Comparison of ENCODE assay signal across 23 cellular contexts in the genomic region with DNA sequence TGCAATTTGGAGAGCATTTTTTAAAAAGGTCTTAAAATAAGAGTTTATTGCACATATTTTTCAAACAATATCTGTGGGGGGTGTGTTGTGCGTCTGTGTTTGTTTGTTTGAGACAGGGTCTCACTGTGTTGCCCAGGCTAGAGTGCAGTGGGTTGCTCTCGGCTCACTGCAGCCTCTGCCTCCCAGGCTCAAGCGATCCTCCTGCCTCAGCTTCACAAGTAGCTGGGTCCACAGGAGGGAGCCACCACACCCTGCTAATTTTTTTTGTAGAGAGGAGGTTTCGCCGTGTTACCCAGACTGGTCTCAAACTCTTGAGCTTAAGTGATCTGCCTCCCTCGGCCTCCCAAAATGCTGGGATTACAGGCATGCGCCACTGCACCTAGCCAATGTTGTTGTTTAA. TPM values are rescaled to one million over a fixed set of nuclear protein-coding genes. Genes with fewer than 3 reads are reported as not detected.
DNase-seq lines count a peak whose midpoint lies in the region; ATAC-seq and TF ChIP-seq lines count a peak whose summit lies in the region.
"Had no signal": no experiment of that assay in that cellular context is flagged by ENCODE, and none has a peak within 500 bp of the region (broad histone marks: within the 10 kb centered on the region; RNA-seq: fewer than 3 reads in every experiment).

No MANE protein-coding gene starts in this region.

- no peak for TF ChIP-seq POLR2A in heart left ventricle (IDR thresholded peaks at IDR 0.05)

- H3K36me3 ChIP-seq in heart left ventricle = no peaks in the 10 kb centered on the region
- H3K36me3 ChIP-seq in osteoblast (ENCODE audit: insufficient read depth, low read length) = no peaks in the 10 kb centered on the region
- H3K36me3 ChIP-seq: ascending aorta, BLaER1, ovary had no signal

- no peaks in the 10 kb centered on the region for H4K20me1 ChIP-seq in osteoblast (ENCODE audit: insufficient read depth, low read length)
- H4K20me1 ChIP-seq: BLaER1 had no signal

- H3K9me3 ChIP-seq in heart left ventricle = no peaks in the 10 kb centered on the region
- H3K9me3 ChIP-seq in osteoblast (ENCODE audit: low read depth, low read length) = no peaks in the 10 kb centered on the region
- H3K9me3 ChIP-seq: A549, ascending aorta, ovary had no signal

- H3K79me2 ChIP-seq in osteoblast (ENCODE audit: insufficient read depth, low read length) = no peaks in the 10 kb centered on the region

- peak overlapping the region in 8 of 12 donors; percentile 9 to 79 (median 20) for H3K4me3 ChIP-seq in heart left ventricle
- H3K4me3 ChIP-seq in choroid plexus epithelial cell (ENCODE audit: low read depth, low read length) = no peak overlapping the region
- no peak overlapping the region for H3K4me3 ChIP-seq in osteoblast (ENCODE audit: insufficient read depth, low read length)
- H3K4me3 ChIP-seq: A549, ascending aorta, BLaER1, ovary had no signal

- 59 to 71% (median 65%) methylated on average over 7 of the region's 7 CpGs for WGBS in heart left ventricle, 4 donors

- H3K4me2 ChIP-seq in osteoblast (ENCODE audit: insufficient read depth, low read length) = no peak overlapping the region
- H3K4me2 ChIP-seq: A549, BLaER1, KMS-11 had no signal

- H3K27me3 ChIP-seq in heart left ventricle (no peaks in the 10 kb centered on the region), osteoblast (ENCODE audit: insufficient read depth, low read length) (peaks cover 2% of the 10 kb centered on the region)
- H3K27me3 ChIP-seq: ascending aorta, BLaER1, ovary had no signal

- ATAC-seq in heart left ventricle (no peak), left ventricle myocardium superior (no peak), GM21526 (IDR thresholded peaks at IDR 0.05; ENCODE audit: low FRiP score, unreplicated experiment) (no peak), GM21447 (IDR thresholded peaks at IDR 0.05; ENCODE audit: unreplicated experiment) (no peak)
- ATAC-seq: A549; activated CD4-positive, alpha-beta T cell treated with anti-CD3 and anti-CD28 coated beads for 36 hours; activated T-cell treated with anti-CD3 and anti-CD28 coated beads, Interleukin-2, amount 50 U/mL, for 72 hours; effector memory CD8-positive, alpha-beta T cell; T-cell had no signal

- TF ChIP-seq CTCF in heart left ventricle (IDR thresholded peaks at IDR 0.05) (peak in 4 of 12 donors; percentile 12 to 29 (median 22)), choroid plexus epithelial cell (conservative IDR thresholded peaks at IDR 0.05; ENCODE audit: low read depth, low read length) (no peak), osteoblast (IDR thresholded peaks at IDR 0.05; ENCODE audit: extremely low read depth, low read depth, low read length) (peak; percentile 9)

- no peak for DNase-seq in heart left ventricle
- DNase-seq in left ventricle myocardium superior = no peak
- DNase-seq in NCI-H69 (lab: John Stamatoyannopoulos, UW) = peak; percentile 2
- DNase-seq in choroid plexus epithelial cell (ENCODE audit: low read depth) = peak; percentile 15
- no peak for DNase-seq in osteoblast (ENCODE audit: insufficient read length, low spot score, missing footprints)
- DNase-seq in SHP77 (lab: John Stamatoyannopoulos, UW) = no peak
- DNase-seq: activated CD4-positive, alpha-beta T cell treated with anti-CD3 and anti-CD28 coated beads for 36 hours; activated T-cell treated with anti-CD3 and anti-CD28 coated beads, Interleukin-2, amount 50 U/mL, for 72 hours; effector memory CD8-positive, alpha-beta T cell; kidney glomerular epithelial cell; NCI-H1092 treated with DMSO at 0.1 percent for 48 hours; NCI-H2029; ovary; SHP77 treated with DMSO at 0.1 percent for 48 hours; stimulated activated CD4-positive, alpha-beta T cell treated with anti-CD3 and anti-CD28 coated beads, Interleukin-1b, Interleukin-23, amount 100 ng/mL, for 48 hours; stimulated activated naive CD4-positive, alpha-beta T cell; T-cell had no signal

- H2AFZ ChIP-seq in osteoblast (ENCODE audit: low read length) = no peak overlapping the region

- intact Hi-C loops in heart left ventricle (cut with DNase I) (loop anchor here in 6 of 10 donors (5.0 to 10.0 kb wide), 3 partner anchors 69 to 229 kb away; a partner anchor contains a TSS), left ventricle myocardium superior (cut with micrococcal nuclease) (no loop called here)

- H3K27ac ChIP-seq in heart left ventricle = peak overlapping the region in 1 of 12 donors; percentile 33
- no peak overlapping the region for H3K27ac ChIP-seq in osteoblast (ENCODE audit: low read depth, low read length)
- H3K27ac ChIP-seq: A549, ascending aorta, BLaER1, KMS-11, ovary had no signal

- H3K4me1 ChIP-seq in heart left ventricle (peaks cover 0 to 33% (median 9%) of the 10 kb centered on the region in 12 donors), osteoblast (ENCODE audit: insufficient read depth, low read length) (peaks cover 9% of the 10 kb centered on the region)

RNA-seq across cellular contexts. Expression of a gene that starts 2.7 kb away (rescaled TPM):
- total RNA-seq in heart left ventricle = 100 to 1,000 TPM in 6 of 9 donors, 10 to 100 TPM in 3; 64.9 to 258 (median 123) TPM
- 10 to 100 TPM; 85.6 to 93.5 TPM for polyA plus RNA-seq in heart left ventricle
- total RNA-seq in left ventricle myocardium superior = 234 TPM
- 14.1 and 16.2 TPM in 2 replicates for total RNA-seq in osteoblast

Comparison
In these comparisons a context has a peak if more than half of its experiments do, and no peak if none do; other contexts are left out.
1. DNase-seq: peak in NCI-H69 (single experiment) and choroid plexus epithelial cell (single experiment); none in heart left ventricle (0 of 5), left ventricle myocardium superior (single experiment), osteoblast (single experiment) and SHP77 (0 of 2).
2. H3K4me3 ChIP-seq: peak in heart left ventricle (8 of 12); none in choroid plexus epithelial cell (single experiment) and osteoblast (single experiment).